ENCODE assay signal across 26 cellular contexts in genomic region chr11:130418210-130418609, GRCh38. TPM values are rescaled to one million over a fixed set of nuclear protein-coding genes. Genes with fewer than 3 reads are reported as not detected.
A peak's percentile ranks its signal among the peaks of the same experiment; 100 is the strongest.
DNase-seq lines count a peak whose midpoint lies in the region; ATAC-seq and TF ChIP-seq lines count a peak whose summit lies in the region.
"Had no signal": no experiment of that assay in that cellular context is flagged by ENCODE, and none has a peak within 500 bp of the region (broad histone marks: within the 10 kb centered on the region; RNA-seq: fewer than 3 reads in every experiment).

No MANE protein-coding gene starts in this region.

- DNase-seq in C1 segment of cervical spinal cord (lab: John Stamatoyannopoulos, UW) (peak in 9 of 14 donors; percentile 23 to 60 (median 28)), medulla oblongata (ENCODE audit: extremely low spot score) (peak; percentile 74), sigmoid colon (no peak), NCI-H748 treated with DMSO at 0.1 percent for 48 hours (lab: John Stamatoyannopoulos, UW) (no peak), SIG-M5 treated with dmso at 0.1 percent for 504 hours (lab: John Stamatoyannopoulos, UW; ENCODE audit: unreplicated experiment) (no peak)
- DNase-seq in CD4-positive, alpha-beta memory T cell = no peak
- DNase-seq: activated CD4-positive, alpha-beta T cell treated with anti-CD3 and anti-CD28 coated beads for 48 hours; activated naive CD4-positive, alpha-beta T cell treated with anti-CD3 and anti-CD28 coated beads, Interleukin-2, amount 50 U/mL, for 16 hours; dermis blood vessel endothelial cell; DMS79 treated with DMSO at 0.1 percent for 48 hours; left ventricle myocardium inferior; NCI-H1048; NCI-H187 treated with DMSO at 0.1 percent for 48 hours; NCI-H69 had no signal

- no peak for TF ChIP-seq EP300 in sigmoid colon (IDR thresholded peaks at IDR 0.05)

- H3K36me3 ChIP-seq in esophagus (ENCODE audit: control insufficient read depth in 2 of 2, insufficient read depth in 2 of 2, low read length in 1 of 2) (no peaks in the 10 kb centered on the region), sigmoid colon (peaks cover 0 to 5% (median 0%) of the 10 kb centered on the region in 4 donors)
- no peaks in the 10 kb centered on the region for H3K36me3 ChIP-seq in CD4-positive, alpha-beta memory T cell (ENCODE audit: insufficient read depth, low read length)
- H3K36me3 ChIP-seq: left ventricle myocardium inferior, vagina had no signal

- no peak for TF ChIP-seq POLR2A in sigmoid colon (IDR thresholded peaks at IDR 0.05)

- 81 to 87% methylated on average over 5 of the region's 5 CpGs for WGBS in esophagus, 2 donors
- WGBS in sigmoid colon, 2 donors = 91 to 96% methylated on average over 5 of the region's 5 CpGs

- intact Hi-C loops in sigmoid colon (cut with DNase I) = no loop called here
- intact Hi-C loops in CD4-positive, alpha-beta memory T cell (cut with micrococcal nuclease) = no loop called here

- H3K9me3 ChIP-seq in esophagus (ENCODE audit: control insufficient read depth in 2 of 2, insufficient read depth in 1 of 2, low read depth in 1 of 2, low read length in 1 of 2) (no peaks in the 10 kb centered on the region), sigmoid colon (no peaks in the 10 kb centered on the region)
- H3K9me3 ChIP-seq in CD4-positive, alpha-beta memory T cell (ENCODE audit: control insufficient read depth in 1 of 2, low read length in 2 of 2) = no peaks in the 10 kb centered on the region
- H3K9me3 ChIP-seq: A549, left ventricle myocardium inferior, vagina had no signal

- H3K4me1 ChIP-seq in esophagus (ENCODE audit: control insufficient read depth in 2 of 2, insufficient read depth in 2 of 2, low read length in 1 of 2) = peaks cover 0 to 12% of the 10 kb centered on the region in 2 donors
- peaks cover 0 to 52% (median 50%) of the 10 kb centered on the region in 4 donors for H3K4me1 ChIP-seq in sigmoid colon
- H3K4me1 ChIP-seq in CD4-positive, alpha-beta memory T cell (ENCODE audit: insufficient read depth, low read length) = no peaks in the 10 kb centered on the region
- H3K4me1 ChIP-seq: vagina had no signal

- no peaks in the 10 kb centered on the region for H3K36me3 Mint-ChIP-seq in CD4-positive, alpha-beta memory T cell

- H3K27ac ChIP-seq in esophagus (ENCODE audit: low read depth in 2 of 2, low read length in 1 of 2) (peak overlapping the region; percentile 22 to 41), sigmoid colon (peak overlapping the region; percentile 48 to 64 (median 52))
- no peak overlapping the region for H3K27ac ChIP-seq in CD4-positive, alpha-beta memory T cell (ENCODE audit: low read depth, low read length)
- H3K27ac ChIP-seq: A549, hepatocyte, left ventricle myocardium inferior, vagina, VCaP had no signal

- peak overlapping the region in 1 of 7 donors; percentile 30 for H3K27ac Mint-ChIP-seq in CD4-positive, alpha-beta memory T cell

- ATAC-seq in HG03135 (IDR thresholded peaks at IDR 0.05; ENCODE audit: unreplicated experiment) = no peak
- ATAC-seq: A549, HepG2 had no signal

- H3K4me1 Mint-ChIP-seq in CD4-positive, alpha-beta memory T cell = no peaks in the 10 kb centered on the region

- peaks cover 17 to 30% of the 10 kb centered on the region in 2 donors for H3K27me3 Mint-ChIP-seq in CD4-positive, alpha-beta memory T cell

- CTCF ChIA-PET in CD4-positive, alpha-beta memory T cell (lab: Charles Lee; ENCODE audit: partially characterized antibody) = interaction anchor here (1.4 to 1.5 kb wide), 3 partner anchors 13 to 444 kb away, joined by 4 to 7 read pairs (median 4); no protein-coding TSS in a partner anchor

- H3K27me3 ChIP-seq in esophagus (ENCODE audit: control insufficient read depth in 1 of 2, insufficient read depth in 2 of 2, low read length in 2 of 2) (no peaks in the 10 kb centered on the region), sigmoid colon (no peaks in the 10 kb centered on the region)
- H3K27me3 ChIP-seq in CD4-positive, alpha-beta memory T cell (ENCODE audit: insufficient read depth, low read length) = no peaks in the 10 kb centered on the region
- H3K27me3 ChIP-seq: vagina had no signal

- H3K4me3 ChIP-seq in esophagus (ENCODE audit: low read depth in 1 of 2, low read length in 2 of 2) (no peak overlapping the region), sigmoid colon (no peak overlapping the region)
- H3K4me3 ChIP-seq in CD4-positive, alpha-beta memory T cell (ENCODE audit: low read length in 2 of 2) = no peak overlapping the region
- H3K4me3 ChIP-seq: A549, hepatocyte, left ventricle myocardium inferior, vagina had no signal

- TF ChIP-seq CTCF in sigmoid colon (IDR thresholded peaks at IDR 0.05) = no peak

- no peaks in the 10 kb centered on the region for H3K9me3 Mint-ChIP-seq in CD4-positive, alpha-beta memory T cell
- H3K9me3 Mint-ChIP-seq: nephron had no signal

- POLR2A ChIA-PET in CD4-positive, alpha-beta memory T cell (lab: Charles Lee; ENCODE audit: partially characterized antibody) = no interaction called here

- H3K4me3 Mint-ChIP-seq in CD4-positive, alpha-beta memory T cell = no peak overlapping the region
- H3K4me3 Mint-ChIP-seq: nephron had no signal

RNA-seq across cellular contexts. Expression of gene ADAMTS8, which starts 10.2 kb away (rescaled TPM):
- polyA plus RNA-seq in esophagus (1 to 10 TPM; 2.2 to 3.1 TPM), sigmoid colon (1 to 10 TPM in 1 of 3 donors, under 1 TPM in 1, not detected in 1; under 0.01 to 3.3 TPM)
- 10 to 100 TPM in 1 of 4 donors, 1 to 10 TPM in 3; 3.5 to 11.9 (median 6.7) TPM for total RNA-seq in sigmoid colon
- not detected for total RNA-seq in CD4-positive, alpha-beta memory T cell
- not detected for polyA plus RNA-seq in CD4-positive, alpha-beta memory T cell
- total RNA-seq: dermis blood vessel endothelial cell, endothelial cell of umbilical vein, fibroblast of villous mesenchyme, HepG2, LHCN-M2, mononuclear cell had no signal
- polyA plus RNA-seq: endothelial cell of umbilical vein, HepG2 had no signal

RNA-seq across cellular contexts. Expression of gene ADAMTS15, which starts 30.2 kb away (rescaled TPM):
- polyA plus RNA-seq in esophagus (under 1 TPM; 0.53 to 0.61 TPM), sigmoid colon (1 to 10 TPM in 1 of 3 donors, under 1 TPM in 2; 0.46 to 6.1 (median 0.60) TPM)
- 1 to 10 TPM; 2.1 to 8.9 (median 3.2) TPM for total RNA-seq in sigmoid colon
- not detected for total RNA-seq in CD4-positive, alpha-beta memory T cell
- polyA plus RNA-seq in CD4-positive, alpha-beta memory T cell = not detected
- total RNA-seq: endothelial cell of umbilical vein, mononuclear cell had no signal

Comparison
In these comparisons a context has a peak if more than half of its experiments do, and no peak if none do; other contexts are left out.
1. DNase-seq: peak in C1 segment of cervical spinal cord (9 of 14) and medulla oblongata (single experiment); none in sigmoid colon (single experiment), NCI-H748 treated with DMSO at 0.1 percent for 48 hours (single experiment), SIG-M5 treated with dmso at 0.1 percent for 504 hours (single experiment) and CD4-positive, alpha-beta memory T cell (0 of 5).